In the genomic region with DNA sequence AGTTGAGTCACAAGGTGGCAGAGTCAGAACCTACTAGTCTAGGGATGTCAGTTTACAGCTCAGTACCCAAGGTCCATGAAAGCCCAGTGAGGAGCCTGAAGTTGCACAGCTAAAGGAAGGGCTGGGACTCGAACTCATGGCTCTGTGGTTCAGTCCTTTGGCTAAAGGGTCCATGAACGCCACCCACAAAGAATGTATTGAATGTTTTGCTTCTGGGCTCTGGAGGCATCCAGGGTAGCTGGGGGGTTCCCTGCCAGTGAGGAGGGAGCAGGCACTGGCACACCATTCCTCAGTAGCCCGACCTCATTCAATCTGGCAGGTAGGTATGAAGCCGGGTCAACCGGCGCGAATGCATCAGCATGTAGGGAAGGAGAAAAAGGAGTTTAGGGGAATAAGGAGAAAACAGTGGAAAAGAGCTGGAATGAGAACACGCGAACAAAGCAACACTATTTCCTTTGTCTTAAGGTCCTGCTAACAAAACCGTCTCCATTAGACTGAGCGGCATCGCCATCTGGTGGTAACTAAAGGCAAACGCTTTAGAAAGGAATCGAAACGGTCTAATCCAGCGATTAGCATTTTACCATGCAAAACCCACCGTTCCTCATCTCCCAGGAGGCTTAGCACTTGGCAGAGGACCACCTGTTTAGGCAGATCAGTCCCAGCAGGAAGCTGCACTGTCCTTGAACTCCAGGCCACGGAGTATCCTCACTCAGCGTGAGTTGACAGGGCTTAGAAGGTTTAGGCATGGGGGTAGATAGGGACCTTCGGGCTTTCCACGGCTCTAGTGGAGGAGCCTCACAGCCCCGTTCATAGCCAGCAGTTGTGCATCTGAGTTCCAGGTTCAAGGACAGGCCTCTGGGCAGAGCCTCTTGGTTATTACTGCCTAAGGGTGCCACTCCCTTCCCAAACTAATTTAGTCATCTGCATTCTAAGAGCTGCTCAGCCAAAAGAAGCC, we compare ENCODE assay signal across 8 cellular contexts.
DNase-seq lines count a peak whose midpoint lies in the region; ATAC-seq and TF ChIP-seq lines count a peak whose summit lies in the region.

No MANE protein-coding gene starts in this region.

- TF ChIP-seq CTCF in IMR-90 (conservative IDR thresholded peaks at IDR 0.05; ENCODE audit: low read depth, low read length) (peak; percentile 76), OCI-LY7 (conservative IDR thresholded peaks at IDR 0.05; ENCODE audit: low read length) (peak; percentile 89)

- H3K9me3 Mint-ChIP-seq in activated T-cell treated with anti-CD3 and anti-CD28 coated beads, Interleukin-2, amount 50 U/mL, for 72 hours: no peaks in the 10 kb centered on the region
- no peaks in the 10 kb centered on the region for H3K9me3 Mint-ChIP-seq in naive B cell

- no peaks in the 10 kb centered on the region for H3K27me3 Mint-ChIP-seq in activated T-cell treated with anti-CD3 and anti-CD28 coated beads, Interleukin-2, amount 50 U/mL, for 72 hours (ENCODE audit: low read depth)
- H3K27me3 Mint-ChIP-seq in naive B cell: no peaks in the 10 kb centered on the region

- no peak overlapping the region; the same call in 1 of the 2 replicates for H3K56ac ChIP-seq in IMR-90 (ENCODE audit: extremely low read depth, insufficient read depth, low read length)

- H3K27ac ChIP-seq in IMR-90 (ENCODE audit: insufficient read depth, low read length): peak overlapping the region; percentile 74
- no peak overlapping the region for H3K27ac ChIP-seq in OCI-LY7 (ENCODE audit: low read depth, low read length, poor library complexity, severe bottlenecking)

- H3K79me2 ChIP-seq in OCI-LY7 (ENCODE audit: insufficient read depth, low read depth, low read length): no peaks in the 10 kb centered on the region

- H2BK120ac ChIP-seq in IMR-90 (ENCODE audit: low read depth, low read length): peak overlapping the region; percentile 92

- H3K4me3 Mint-ChIP-seq in activated T-cell treated with anti-CD3 and anti-CD28 coated beads, Interleukin-2, amount 50 U/mL, for 72 hours: peak overlapping the region; percentile 63 to 70
- H3K4me3 Mint-ChIP-seq in naive B cell: peak overlapping the region in 4 of 8 donors; percentile 36 to 76 (median 59)

- DNase-seq in COLO668 (lab: John Stamatoyannopoulos, UW; ENCODE audit: unreplicated experiment) (peak; percentile 61), IMR-90 (peak; percentile 81), OCI-LY7 (ENCODE audit: low spot score) (peak; percentile 83), fibroblast of gingiva (ENCODE audit: low read depth) (peak; percentile 79), naive B cell (peak; percentile 39)
- DNase-seq in activated T-cell treated with anti-CD3 and anti-CD28 coated beads, Interleukin-2, amount 50 U/mL, for 72 hours: peak; percentile 59 to 64
- DNase-seq in stimulated activated naive CD8-positive, alpha-beta T cell treated with anti-CD3 and anti-CD28 coated beads, Interleukin-15, Interleukin-2, amounts not matched to agents 100 U/mL and 50 U/mL, for 24 hours: peak; percentile 60

- H3K4me1 Mint-ChIP-seq in activated T-cell treated with anti-CD3 and anti-CD28 coated beads, Interleukin-2, amount 50 U/mL, for 72 hours (ENCODE audit: low read depth): peaks cover 25% of the 10 kb centered on the region
- H3K4me1 Mint-ChIP-seq in naive B cell: peaks cover 15 to 24% (median 19%) of the 10 kb centered on the region in 3 donors

- H2AFZ ChIP-seq in IMR-90 (replicated peaks; ENCODE audit: low read length, poor library complexity) (peak overlapping the region; percentile 81), OCI-LY7 (ENCODE audit: low read length) (no peak overlapping the region)

- POLR2A ChIA-PET in IMR-90 (lab: Charles Lee; ENCODE audit: unreplicated experiment): no interaction called here
- POLR2A ChIA-PET in OCI-LY7 (lab: Charles Lee): interaction anchor here (0.6 to 1.3 kb wide), 2 partner anchors 102 to 462 kb away, joined by 5 to 7 read pairs; no protein-coding TSS in a partner anchor

- no peaks in the 10 kb centered on the region for H3K27me3 ChIP-seq in IMR-90 (ENCODE audit: control insufficient read depth, insufficient read depth, low read length)

- no peaks in the 10 kb centered on the region for H3K36me3 Mint-ChIP-seq in activated T-cell treated with anti-CD3 and anti-CD28 coated beads, Interleukin-2, amount 50 U/mL, for 72 hours (ENCODE audit: insufficient read depth in 2 of 2)
- H3K36me3 Mint-ChIP-seq in naive B cell: peaks cover 2 to 12% of the 10 kb centered on the region in 2 donors

- H3K4me2 ChIP-seq in IMR-90 (ENCODE audit: low read depth, low read length) (peak overlapping the region; percentile 76), OCI-LY7 (ENCODE audit: low read length) (peak overlapping the region; percentile 67)

- peak overlapping the region; percentile 93 for H2BK20ac ChIP-seq in IMR-90 (ENCODE audit: low read depth, low read length)

- H4K20me1 ChIP-seq in IMR-90 (ENCODE audit: insufficient read depth, low read length): no peaks in the 10 kb centered on the region
- no peaks in the 10 kb centered on the region for H4K20me1 ChIP-seq in OCI-LY7 (ENCODE audit: insufficient read depth, low read length)

- H3K4me1 ChIP-seq in IMR-90 (ENCODE audit: control insufficient read depth, insufficient read depth, low read length) (peaks cover 21% of the 10 kb centered on the region), OCI-LY7 (ENCODE audit: insufficient read depth, low read length, poor library complexity, severe bottlenecking) (peaks cover 4% of the 10 kb centered on the region)

- peak overlapping the region; percentile 95 for H3K18ac ChIP-seq in IMR-90 (ENCODE audit: low read depth, low read length)

- 0% methylated on average over 3 of the region's 22 CpGs; no CpG with 5 or more reads in 1 of the 2 experiments for WGBS in IMR-90 (ENCODE audit: extremely low coverage in 2 of 2, insufficient read length in 1 of 2), 2 experiments

- peak overlapping the region; percentile 6 for H2AK9ac ChIP-seq in IMR-90 (replicated peaks; ENCODE audit: low read depth, low read length, poor library complexity)

- H2AK5ac ChIP-seq in IMR-90 (ENCODE audit: low read depth, low read length): peak overlapping the region; percentile 99

- peak overlapping the region; percentile 97 for H4K91ac ChIP-seq in IMR-90 (ENCODE audit: insufficient read depth, low read depth, low read length)

- ATAC-seq in IMR-90 (ENCODE audit: low read depth) (peak; percentile 7; the same call in 1 of the 2 replicates), naive B cell (ENCODE audit: low read depth in 2 of 2) (peak; percentile 29 to 38), HG02642 (IDR thresholded peaks at IDR 0.05; ENCODE audit: poor library complexity, unreplicated experiment) (no peak)
- ATAC-seq in activated T-cell treated with anti-CD3 and anti-CD28 coated beads, Interleukin-2, amount 50 U/mL, for 72 hours (replicated peaks in 1 of 2): peak in 1 of 2 donors; percentile 18
- no peak for ATAC-seq in stimulated activated naive CD8-positive, alpha-beta T cell treated with anti-CD3 and anti-CD28 coated beads, Interleukin-15, Interleukin-2, amounts not matched to agents 100 U/mL and 50 U/mL, for 24 hours

- in situ Hi-C loops in IMR-90 (cut with MboI; ENCODE audit: low sequenced_read_pairs): loop anchor here (5.0 kb wide), 1 partner anchor 182 kb away; no protein-coding TSS in a partner anchor

- peaks cover 27% of the 10 kb centered on the region for H3K9me1 ChIP-seq in IMR-90 (ENCODE audit: insufficient read depth, low read length)

- H3K4ac ChIP-seq in IMR-90 (ENCODE audit: low read depth, low read length): peak overlapping the region; percentile 94

- TF ChIP-seq POLR2A in IMR-90 (IDR thresholded peaks at IDR 0.05; ENCODE audit: low read depth, low read length): no peak

- intact Hi-C loops in IMR-90 (cut with micrococcal nuclease): loop anchor here (1.0 to 10.0 kb wide), 2 partner anchors 180 to 345 kb away; no protein-coding TSS in a partner anchor
- intact Hi-C loops in OCI-LY7 (cut with micrococcal nuclease; ENCODE audit: unreplicated experiment): loop anchor here (1.0 to 10.0 kb wide), 2 partner anchors 180 to 465 kb away; no protein-coding TSS in a partner anchor

- H3K36me3 ChIP-seq in IMR-90 (ENCODE audit: control insufficient read depth, insufficient read depth, low read length) (peaks cover 22% of the 10 kb centered on the region), OCI-LY7 (ENCODE audit: insufficient read depth, low read length) (no peaks in the 10 kb centered on the region)

- peak overlapping the region; percentile 92 for H3K14ac ChIP-seq in IMR-90 (replicated peaks; ENCODE audit: low read depth, low read length)

- H3K9ac ChIP-seq in IMR-90 (ENCODE audit: low read depth, low read length): peak overlapping the region; percentile 73; the same call in 1 of the 2 replicates

- H4K8ac ChIP-seq in IMR-90 (ENCODE audit: low read depth in 2 of 2, low read length in 2 of 2): peak overlapping the region; percentile 11 to 92

- H2BK5ac ChIP-seq in IMR-90 (ENCODE audit: low read depth, low read length, poor library complexity, severe bottlenecking): peak overlapping the region; percentile 90

- dilution Hi-C loops in IMR-90 (cut with HindIII; ENCODE audit: low sequenced_read_pairs, unreplicated experiment): no loop called here

- H3K4me3 ChIP-seq in IMR-90 (ENCODE audit: insufficient read depth, low read depth, low read length) (no peak overlapping the region), OCI-LY7 (ENCODE audit: low read depth, low read length, poor library complexity, severe bottlenecking) (peak overlapping the region; percentile 35)

- CTCF ChIA-PET in IMR-90 (lab: Yijun Ruan, JAX): interaction anchor here (0.6 kb wide), 1 partner anchor 190 kb away, joined by 3 read pairs; no protein-coding TSS in a partner anchor
- CTCF ChIA-PET in OCI-LY7 (lab: Charles Lee; ENCODE audit: unreplicated experiment): interaction anchor here (0.6 kb wide), 1 partner anchor 25 kb away, joined by 3 read pairs; no protein-coding TSS in a partner anchor

- peaks cover 6 to 34% of the 10 kb centered on the region in 2 experiments for H3K79me1 ChIP-seq in IMR-90 (ENCODE audit: low read depth in 1 of 2, low read length in 2 of 2)

- H4K5ac ChIP-seq in IMR-90 (ENCODE audit: low read depth, low read length): peak overlapping the region; percentile 87

- BruUV-seq in IMR-90 (replicated peaks; lab: Mats Ljungman, UMichigan): no TSS peak
- no TSS peak for BruUV-seq in OCI-LY7 (replicated peaks; lab: Mats Ljungman, UMichigan)

- H3K9me2 ChIP-seq in OCI-LY7 (ENCODE audit: insufficient read depth, low read length): no peaks in the 10 kb centered on the region

- H3K23ac ChIP-seq in IMR-90 (ENCODE audit: low read depth, low read length): peak overlapping the region; percentile 96

- H3K9me3 ChIP-seq in IMR-90 (ENCODE audit: control insufficient read depth, insufficient read depth, low read length): no peaks in the 10 kb centered on the region
- no peaks in the 10 kb centered on the region for H3K9me3 ChIP-seq in OCI-LY7 (ENCODE audit: low read length)

- TF ChIP-seq RAD21 in IMR-90 (IDR thresholded peaks at IDR 0.05; ENCODE audit: low read length): peak; percentile 67

- H2BK15ac ChIP-seq in IMR-90 (ENCODE audit: low read depth, low read length): peak overlapping the region; percentile 99; the same call in 2 of the 3 replicates

- peak overlapping the region; percentile 10 for H3K27ac Mint-ChIP-seq in activated T-cell treated with anti-CD3 and anti-CD28 coated beads, Interleukin-2, amount 50 U/mL, for 72 hours
- peak overlapping the region in 4 of 6 donors; percentile 4 to 82 (median 74) for H3K27ac Mint-ChIP-seq in naive B cell

TF ChIP-seq in IMR-90, 13 proteins besides CTCF, POLR2A, EP300 and RAD21 (continues in another document):
- no peak for TF ChIP-seq RFX5 (IDR thresholded peaks at IDR 0.05; ENCODE audit: low read depth, low read length)
- TF ChIP-seq SMC3 (IDR thresholded peaks at IDR 0.05; ENCODE audit: low read depth, low read length): peak; percentile 60

Comparison
In these comparisons a context has a peak if more than half of its experiments do, and no peak if none do; other contexts are left out.
1. ATAC-seq: peak in IMR-90 (single experiment) and naive B cell (2 of 2); none in stimulated activated naive CD8-positive, alpha-beta T cell treated with anti-CD3 and anti-CD28 coated beads, Interleukin-15, Interleukin-2, amounts not matched to agents 100 U/mL and 50 U/mL, for 24 hours (single experiment) and HG02642 (single experiment).
2. Peak in every context shown above with its lines, with median percentiles within 50 percentile points of each other: DNase-seq.